In the genomic region with DNA sequence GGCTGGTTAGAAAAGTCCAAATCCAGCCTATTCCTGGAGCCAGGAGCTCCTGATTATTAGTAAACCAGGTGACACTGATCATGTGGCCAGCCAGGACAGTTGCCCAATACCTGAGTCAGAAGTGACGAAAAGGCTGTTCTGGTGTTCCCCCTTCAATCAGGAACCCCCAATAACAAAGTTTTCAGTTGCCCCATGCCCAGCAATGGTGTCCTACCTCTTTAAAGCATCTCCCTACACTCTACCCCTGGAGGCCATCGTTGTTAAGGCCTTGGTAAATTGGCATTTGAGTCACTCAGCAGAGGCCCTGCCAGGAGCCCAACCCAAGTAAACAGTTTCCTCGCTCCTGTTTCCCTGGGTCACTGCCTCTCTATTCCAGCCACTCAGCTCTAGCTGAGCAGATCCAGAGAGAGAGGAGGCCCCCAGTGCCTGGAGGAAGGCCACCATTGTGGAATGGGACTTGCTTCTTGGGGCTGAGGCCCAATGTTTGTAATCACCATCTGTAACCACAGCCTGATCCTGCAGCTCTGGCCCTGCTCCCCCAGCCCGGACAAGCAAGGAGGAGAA, we compare ENCODE assay signal across 7 cellular contexts. TPM values are rescaled to one million over a fixed set of nuclear protein-coding genes. Genes with fewer than 3 reads are reported as not detected.
DNase-seq lines count a peak whose midpoint lies in the region; TF ChIP-seq lines count a peak whose summit lies in the region.
"Had no signal": no experiment of that assay in that cellular context is flagged by ENCODE, and none has a peak within 500 bp of the region (broad histone marks: within the 10 kb centered on the region; RNA-seq: fewer than 3 reads in every experiment).

No MANE protein-coding gene starts in this region.

- DNase-seq in hepatic stellate cell (ENCODE audit: low spot score) = peak; percentile 75
- DNase-seq in ureter (ENCODE audit: low spot score) = peak; percentile 74
- DNase-seq in NCI-H2029 (lab: John Stamatoyannopoulos, UW) = no peak
- DNase-seq in NCI-H82 treated with DMSO at 0.1 percent for 48 hours (lab: John Stamatoyannopoulos, UW; ENCODE audit: unreplicated experiment) = no peak

- TF ChIP-seq CTCF in 22Rv1 (IDR thresholded peaks at IDR 0.05) = no peak

- H3K27ac ChIP-seq in 22Rv1 = peak overlapping the region; percentile 83

TF ChIP-seq in PFSK-1, 5 proteins besides CTCF, POLR2A, EP300 and RAD21:
- TF ChIP-seq FOXP2 (optimal IDR thresholded peaks at IDR 0.05; ENCODE audit: borderline replicate concordance, extremely low read depth, extremely low read length, insufficient read depth) = no peak
- TF ChIP-seq, protein P1, sequence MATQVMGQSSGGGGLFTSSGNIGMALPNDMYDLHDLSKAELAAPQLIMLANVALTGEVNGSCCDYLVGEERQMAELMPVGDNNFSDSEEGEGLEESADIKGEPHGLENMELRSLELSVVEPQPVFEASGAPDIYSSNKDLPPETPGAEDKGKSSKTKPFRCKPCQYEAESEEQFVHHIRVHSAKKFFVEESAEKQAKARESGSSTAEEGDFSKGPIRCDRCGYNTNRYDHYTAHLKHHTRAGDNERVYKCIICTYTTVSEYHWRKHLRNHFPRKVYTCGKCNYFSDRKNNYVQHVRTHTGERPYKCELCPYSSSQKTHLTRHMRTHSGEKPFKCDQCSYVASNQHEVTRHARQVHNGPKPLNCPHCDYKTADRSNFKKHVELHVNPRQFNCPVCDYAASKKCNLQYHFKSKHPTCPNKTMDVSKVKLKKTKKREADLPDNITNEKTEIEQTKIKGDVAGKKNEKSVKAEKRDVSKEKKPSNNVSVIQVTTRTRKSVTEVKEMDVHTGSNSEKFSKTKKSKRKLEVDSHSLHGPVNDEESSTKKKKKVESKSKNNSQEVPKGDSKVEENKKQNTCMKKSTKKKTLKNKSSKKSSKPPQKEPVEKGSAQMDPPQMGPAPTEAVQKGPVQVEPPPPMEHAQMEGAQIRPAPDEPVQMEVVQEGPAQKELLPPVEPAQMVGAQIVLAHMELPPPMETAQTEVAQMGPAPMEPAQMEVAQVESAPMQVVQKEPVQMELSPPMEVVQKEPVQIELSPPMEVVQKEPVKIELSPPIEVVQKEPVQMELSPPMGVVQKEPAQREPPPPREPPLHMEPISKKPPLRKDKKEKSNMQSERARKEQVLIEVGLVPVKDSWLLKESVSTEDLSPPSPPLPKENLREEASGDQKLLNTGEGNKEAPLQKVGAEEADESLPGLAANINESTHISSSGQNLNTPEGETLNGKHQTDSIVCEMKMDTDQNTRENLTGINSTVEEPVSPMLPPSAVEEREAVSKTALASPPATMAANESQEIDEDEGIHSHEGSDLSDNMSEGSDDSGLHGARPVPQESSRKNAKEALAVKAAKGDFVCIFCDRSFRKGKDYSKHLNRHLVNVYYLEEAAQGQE (IDR thresholded peaks at IDR 0.05; ENCODE audit: insufficient read depth in 1 of 2, low read depth in 2 of 2, low read length in 2 of 2) = no peak
- TF ChIP-seq TAF1 (IDR thresholded peaks at IDR 0.05; ENCODE audit: borderline replicate concordance, insufficient read depth, low read length) = peak; percentile 50; the same call in 1 of the 2 replicates

RNA-seq across cellular contexts. Expression of a gene that starts 25.0 kb away (rescaled TPM):
- polyA plus RNA-seq in PFSK-1 (2012; ENCODE audit: insufficient read length, low read depth) = 17.6 TPM
- 175 TPM for total RNA-seq in ureter

RNA-seq across cellular contexts. Expression of a gene that starts 25.5 kb away (rescaled TPM):
- 21.4 TPM for polyA plus RNA-seq in PFSK-1 (2012; ENCODE audit: insufficient read length, low read depth)
- 10.7 TPM for total RNA-seq in ureter

RNA-seq across cellular contexts. Expression of a gene that starts 43.6 kb away (rescaled TPM):
- polyA plus RNA-seq in PFSK-1 (2012; ENCODE audit: insufficient read length, low read depth) = not detected
- total RNA-seq in ureter = not detected
- total RNA-seq: mononuclear cell had no signal

RNA-seq across cellular contexts. Expression of a gene that starts 58.0 kb away (rescaled TPM):
- polyA plus RNA-seq in PFSK-1 (2012; ENCODE audit: insufficient read length, low read depth) = 59.5 TPM
- 80.7 TPM for total RNA-seq in ureter

RNA-seq across cellular contexts. Expression of a gene that starts 58.3 kb away (rescaled TPM):
- polyA plus RNA-seq in PFSK-1 (2012; ENCODE audit: insufficient read length, low read depth) = 1.2 TPM
- total RNA-seq in ureter = 4.8 TPM

Comparison
In these comparisons a context has a peak if more than half of its experiments do, and no peak if none do; other contexts are left out.
1. DNase-seq: peak in hepatic stellate cell (single experiment) and ureter (single experiment); none in NCI-H2029 (single experiment) and NCI-H82 treated with DMSO at 0.1 percent for 48 hours (single experiment).